Comparison of ENCODE assay signal across 10 cellular contexts in genomic region chr20:5150226-5151076, GRCh38. TPM values are rescaled to one million over a fixed set of nuclear protein-coding genes. Genes with fewer than 3 reads are reported as not detected.
DNase-seq lines count a peak whose midpoint lies in the region; ATAC-seq and TF ChIP-seq lines count a peak whose summit lies in the region.
"Had no signal": no experiment of that assay in that cellular context is flagged by ENCODE, and none has a peak within 500 bp of the region (broad histone marks: within the 10 kb centered on the region; RNA-seq: fewer than 3 reads in every experiment).

No MANE protein-coding gene starts in this region.

- no peak for TF ChIP-seq EP300 in esophagus muscularis mucosa (IDR thresholded peaks at IDR 0.05)
- no peak for TF ChIP-seq EP300 in stomach (IDR thresholded peaks at IDR 0.05)

- H3K27me3 ChIP-seq in esophagus muscularis mucosa (no peaks in the 10 kb centered on the region), stomach (no peaks in the 10 kb centered on the region)

- TF ChIP-seq CTCF in esophagus muscularis mucosa (IDR thresholded peaks at IDR 0.05) (no peak), stomach (IDR thresholded peaks at IDR 0.05) (no peak)

- 74% methylated on average over 13 of the region's 13 CpGs for WGBS in esophagus muscularis mucosa
- 67 to 77% (median 72%) methylated on average over 13 of the region's 13 CpGs for WGBS in stomach, 5 donors

- peak overlapping the region in 1 of 2 donors; percentile 32 for H3K27ac Mint-ChIP-seq in natural killer cell treated with Interleukin-12 subunit alpha and Interleukin-12 subunit beta and Interleukin-15 and Interleukin-18, amount 100 ng/mL, for 72 hours

- H3K4me3 ChIP-seq in esophagus muscularis mucosa (no peak overlapping the region), stomach (no peak overlapping the region)

- intact Hi-C loops in esophagus muscularis mucosa (cut with DNase I), result no loop called here
- intact Hi-C loops in stomach (cut with DNase I; ENCODE audit: low total_unique reads), result no loop called here

- no peak for ATAC-seq in natural killer cell treated with Interleukin-12 subunit alpha and Interleukin-12 subunit beta and Interleukin-15 and Interleukin-18, amount 100 ng/mL, for 72 hours

- no peaks in the 10 kb centered on the region for H3K36me3 Mint-ChIP-seq in natural killer cell treated with Interleukin-12 subunit alpha and Interleukin-12 subunit beta and Interleukin-15 and Interleukin-18, amount 100 ng/mL, for 72 hours

- H3K4me3 Mint-ChIP-seq in natural killer cell treated with Interleukin-12 subunit alpha and Interleukin-12 subunit beta and Interleukin-15 and Interleukin-18, amount 100 ng/mL, for 72 hours, result no peak overlapping the region
- H3K4me3 Mint-ChIP-seq: CD8-positive, alpha-beta memory T cell had no signal

- peaks cover 41 to 51% of the 10 kb centered on the region in 2 donors for H3K4me1 Mint-ChIP-seq in natural killer cell treated with Interleukin-12 subunit alpha and Interleukin-12 subunit beta and Interleukin-15 and Interleukin-18, amount 100 ng/mL, for 72 hours (ENCODE audit: low read depth in 2 of 2)

- H3K4me1 ChIP-seq in esophagus muscularis mucosa (peaks cover 73 to 92% (median 88%) of the 10 kb centered on the region in 4 donors), stomach (peaks cover 41 to 92% (median 65%) of the 10 kb centered on the region in 4 donors)

- H3K27me3 Mint-ChIP-seq in natural killer cell treated with Interleukin-12 subunit alpha and Interleukin-12 subunit beta and Interleukin-15 and Interleukin-18, amount 100 ng/mL, for 72 hours, result no peaks in the 10 kb centered on the region
- H3K27me3 Mint-ChIP-seq: CD8-positive, alpha-beta memory T cell had no signal

- TF ChIP-seq POLR2A in esophagus muscularis mucosa (IDR thresholded peaks at IDR 0.05; ENCODE audit: low read depth), result no peak
- no peak for TF ChIP-seq POLR2A in stomach (IDR thresholded peaks at IDR 0.05)

- DNase-seq in ELR (ENCODE audit: low read depth) (peak; percentile 48), RPMI7951 (ENCODE audit: low read depth) (peak; percentile 70), esophagus muscularis mucosa (ENCODE audit: extremely low spot score) (no peak), myocyte (ENCODE audit: low read depth) (peak; percentile 84), H4 (ENCODE audit: low spot score) (no peak), stomach (no peak), epidermal melanocyte (ENCODE audit: insufficient read length, low spot score) (no peak)
- DNase-seq in natural killer cell treated with Interleukin-12 subunit alpha and Interleukin-12 subunit beta and Interleukin-15 and Interleukin-18, amount 100 ng/mL, for 72 hours (ENCODE audit: low spot score), result no peak
- DNase-seq: activated CD8-positive, alpha-beta memory T cell treated with anti-CD3 and anti-CD28 coated beads, Interleukin-2, amount 50 U/mL, for 48 hours; CD8-positive, alpha-beta memory T cell had no signal

- H3K9me3 ChIP-seq in esophagus muscularis mucosa, result no peaks in the 10 kb centered on the region
- H3K9me3 ChIP-seq in stomach, result no peaks in the 10 kb centered on the region

- H3K27ac ChIP-seq in esophagus muscularis mucosa (replicated peaks in 1 of 4) (peak overlapping the region in 3 of 4 donors; percentile 33 to 67 (median 42)), stomach (peak overlapping the region in 2 of 5 donors; percentile 3 to 19)

- H3K36me3 ChIP-seq in esophagus muscularis mucosa (peaks cover 0 to 3% (median 0%) of the 10 kb centered on the region in 4 donors), stomach (no peaks in the 10 kb centered on the region)

- H3K9me3 Mint-ChIP-seq in natural killer cell treated with Interleukin-12 subunit alpha and Interleukin-12 subunit beta and Interleukin-15 and Interleukin-18, amount 100 ng/mL, for 72 hours, result no peaks in the 10 kb centered on the region
- H3K9me3 Mint-ChIP-seq: CD8-positive, alpha-beta memory T cell had no signal

RNA-seq across cellular contexts. Expression of gene CDS2, which starts 23.6 kb away (rescaled TPM):
- total RNA-seq in RPMI7951 (2014; rRNA removed; shearing (Covaris generic)), result 26.2 and 29.2 TPM in 2 replicates
- 10 to 100 TPM; 54.8 to 83.1 (median 69.7) TPM for total RNA-seq in esophagus muscularis mucosa
- total RNA-seq in myocyte, result 29.2 and 43.0 TPM in 2 replicates
- polyA plus RNA-seq in myocyte (2012), result 25.9 TPM
- total RNA-seq in H4 (2014; rRNA removed; shearing (Covaris generic)), result 22.2 and 22.6 TPM in 2 replicates
- total RNA-seq in stomach, result 10 to 100 TPM; 11.3 to 88.1 (median 47.9) TPM
- polyA plus RNA-seq in stomach, result 1 to 10 TPM; 2.1 to 8.0 (median 5.4) TPM
- total RNA-seq in natural killer cell treated with Interleukin-12 subunit alpha and Interleukin-12 subunit beta and Interleukin-15 and Interleukin-18, amount 100 ng/mL, for 72 hours, result 10 to 100 TPM; 48.7 to 52.0 TPM

RNA-seq across cellular contexts. Expression of gene PCNA, which starts 30.7 kb away (rescaled TPM):
- 755 and 819 TPM in 2 replicates for total RNA-seq in RPMI7951 (2014; rRNA removed; shearing (Covaris generic))
- 10 to 100 TPM; 25.0 to 37.8 (median 35.9) TPM for total RNA-seq in esophagus muscularis mucosa
- total RNA-seq in myocyte, result 57.8 and 63.9 TPM in 2 replicates
- 48.0 TPM for polyA plus RNA-seq in myocyte (2012)
- 510 and 571 TPM in 2 replicates for total RNA-seq in H4 (2014; rRNA removed; shearing (Covaris generic))
- 10 to 100 TPM in 3 of 5 donors, 1 to 10 TPM in 1, under 1 TPM in 1; 0.87 to 77.5 (median 21.4) TPM for total RNA-seq in stomach
- 10 to 100 TPM; 77.9 to 82.3 (median 78.2) TPM for polyA plus RNA-seq in stomach
- total RNA-seq in natural killer cell treated with Interleukin-12 subunit alpha and Interleukin-12 subunit beta and Interleukin-15 and Interleukin-18, amount 100 ng/mL, for 72 hours, result 100 to 1,000 TPM; 288 to 377 TPM

RNA-seq across cellular contexts. Expression of gene TMEM230, which starts 37.6 kb away (rescaled TPM):
- 408 and 435 TPM in 2 replicates for total RNA-seq in RPMI7951 (2014; rRNA removed; shearing (Covaris generic))
- total RNA-seq in esophagus muscularis mucosa (100 to 1,000 TPM in 3 of 4 donors, 10 to 100 TPM in 1; 85.8 to 118 (median 107) TPM), myocyte (113 and 120 TPM in 2 replicates), stomach (100 to 1,000 TPM in 1 of 5 donors, 10 to 100 TPM in 4; 30.9 to 100 (median 46.7) TPM)
- 136 TPM for polyA plus RNA-seq in myocyte (2012)
- 149 and 196 TPM in 2 replicates for total RNA-seq in H4 (2014; rRNA removed; shearing (Covaris generic))
- 100 to 1,000 TPM in 2 of 3 donors, 10 to 100 TPM in 1; 80.4 to 166 (median 151) TPM for polyA plus RNA-seq in stomach
- 10 to 100 TPM; 68.3 to 78.1 TPM for total RNA-seq in natural killer cell treated with Interleukin-12 subunit alpha and Interleukin-12 subunit beta and Interleukin-15 and Interleukin-18, amount 100 ng/mL, for 72 hours

Comparison
In these comparisons a context has a peak if more than half of its experiments do, and no peak if none do; other contexts are left out.
1. DNase-seq: peak in ELR (single experiment), RPMI7951 (single experiment) and myocyte (single experiment); none in esophagus muscularis mucosa (single experiment), H4 (single experiment), stomach (single experiment), natural killer cell treated with Interleukin-12 subunit alpha and Interleukin-12 subunit beta and Interleukin-15 and Interleukin-18, amount 100 ng/mL, for 72 hours (single experiment) and epidermal melanocyte (single experiment).